1 cellular context compared by ENCODE assay signal in genomic region chr5:156170351-156170961, GRCh38.
TF ChIP-seq lines count a peak whose summit lies in the region.

No MANE protein-coding gene starts in this region.

TF ChIP-seq in GM23338, 12 proteins besides CTCF, POLR2A, EP300 and RAD21 (continued from another document):
- TF ChIP-seq ZNF462 (CRISPR knock-in tag; IDR thresholded peaks at IDR 0.05) (no peak), EZH2phosphoT487 (IDR thresholded peaks at IDR 0.05; ENCODE audit: unreplicated experiment) (no peak), ETS1 (IDR thresholded peaks at IDR 0.05) (no peak), CREB1 (CRISPR knock-in tag; IDR thresholded peaks at IDR 0.05; ENCODE audit: low read depth) (no peak)
